Comparison of ENCODE assay signal across 1 cellular context in the genomic region with DNA sequence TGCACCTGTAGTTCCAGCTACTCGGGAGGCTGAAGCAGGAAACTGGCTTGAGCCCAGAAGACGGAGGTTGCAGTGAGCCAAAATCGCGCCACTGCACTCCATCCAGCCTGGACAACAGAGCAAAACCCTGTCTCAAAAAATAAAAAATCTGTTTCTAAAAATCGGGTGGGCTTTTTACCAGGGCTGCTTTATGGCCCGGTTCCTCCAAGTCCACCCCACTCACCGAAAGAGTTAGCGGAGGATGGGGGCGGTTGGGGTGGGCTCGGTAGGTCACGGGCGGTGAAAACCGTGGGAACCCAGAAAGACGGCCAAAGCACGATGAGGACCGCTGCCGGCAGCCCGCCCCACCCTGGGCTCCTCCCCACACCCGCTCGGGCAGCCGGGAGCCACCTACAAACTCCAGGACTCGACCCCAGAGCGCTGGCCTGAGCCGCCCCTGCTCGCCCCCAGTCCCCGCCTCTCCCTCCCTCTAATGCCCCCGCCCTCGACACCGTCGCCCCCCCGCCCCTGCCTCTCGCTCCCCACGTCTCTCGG.
TF ChIP-seq lines count a peak whose summit lies in the region.

No MANE protein-coding gene starts in this region.

TF ChIP-seq in HepG2, 621 proteins besides CTCF, POLR2A, EP300 and RAD21:
- TF ChIP-seq RBM39 (IDR thresholded peaks at IDR 0.05; ENCODE audit: low read depth, low read length, poor library complexity, severe bottlenecking) (peak; percentile 51), SRY (CRISPR knock-in tag; IDR thresholded peaks at IDR 0.05) (0 out of 2 replicates have a peak, but pooled peaks have one; percentile 7), HNRNPK (IDR thresholded peaks at IDR 0.05; ENCODE audit: low read depth, low read length, poor library complexity, severe bottlenecking) (peak; percentile 54), IRX3 (CRISPR knock-in tag; IDR thresholded peaks at IDR 0.05; ENCODE audit: borderline replicate concordance, low read depth) (no peak), PHF8 (CRISPR knock-in tag; IDR thresholded peaks at IDR 0.05) (0 out of 2 replicates have a peak, but pooled peaks have one; percentile 20), ZNF263 (CRISPR knock-in tag; IDR thresholded peaks at IDR 0.05) (peak; percentile 43; the same call in 1 of the 2 replicates), POLR2G (IDR thresholded peaks at IDR 0.05; ENCODE audit: low read depth, low read length) (0 out of 2 replicates have a peak, but pooled peaks have one; percentile 46), SAP130 (CRISPR knock-in tag; IDR thresholded peaks at IDR 0.05; ENCODE audit: low read depth) (0 out of 2 replicates have a peak, but pooled peaks have one; percentile 4), PCBP1 (IDR thresholded peaks at IDR 0.05; ENCODE audit: borderline replicate concordance, low read depth, low read length) (0 out of 2 replicates have a peak, but pooled peaks have one; percentile 48), RBFOX2 (IDR thresholded peaks at IDR 0.05; ENCODE audit: low read depth, low read length) (0 out of 2 replicates have a peak, but pooled peaks have one; percentile 9), ARID4A (CRISPR knock-in tag; IDR thresholded peaks at IDR 0.05; ENCODE audit: borderline replicate concordance) (peak; percentile 48; the same call in 1 of the 2 replicates), MTA1 (CRISPR knock-in tag; IDR thresholded peaks at IDR 0.05; ENCODE audit: borderline replicate concordance) (0 out of 2 replicates have a peak, but pooled peaks have one; percentile 20), ZNF746 (CRISPR knock-in tag; IDR thresholded peaks at IDR 0.05) (0 out of 2 replicates have a peak, but pooled peaks have one; percentile 34), PAF1 (CRISPR knock-in tag; IDR thresholded peaks at IDR 0.05) (no peak)
- TF ChIP-seq, protein P1, sequence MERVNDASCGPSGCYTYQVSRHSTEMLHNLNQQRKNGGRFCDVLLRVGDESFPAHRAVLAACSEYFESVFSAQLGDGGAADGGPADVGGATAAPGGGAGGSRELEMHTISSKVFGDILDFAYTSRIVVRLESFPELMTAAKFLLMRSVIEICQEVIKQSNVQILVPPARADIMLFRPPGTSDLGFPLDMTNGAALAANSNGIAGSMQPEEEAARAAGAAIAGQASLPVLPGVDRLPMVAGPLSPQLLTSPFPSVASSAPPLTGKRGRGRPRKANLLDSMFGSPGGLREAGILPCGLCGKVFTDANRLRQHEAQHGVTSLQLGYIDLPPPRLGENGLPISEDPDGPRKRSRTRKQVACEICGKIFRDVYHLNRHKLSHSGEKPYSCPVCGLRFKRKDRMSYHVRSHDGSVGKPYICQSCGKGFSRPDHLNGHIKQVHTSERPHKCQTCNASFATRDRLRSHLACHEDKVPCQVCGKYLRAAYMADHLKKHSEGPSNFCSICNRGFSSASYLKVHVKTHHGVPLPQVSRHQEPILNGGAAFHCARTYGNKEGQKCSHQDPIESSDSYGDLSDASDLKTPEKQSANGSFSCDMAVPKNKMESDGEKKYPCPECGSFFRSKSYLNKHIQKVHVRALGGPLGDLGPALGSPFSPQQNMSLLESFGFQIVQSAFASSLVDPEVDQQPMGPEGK (CRISPR knock-in tag; IDR thresholded peaks at IDR 0.05) = peak; percentile 74
- TF ChIP-seq, protein P2, sequence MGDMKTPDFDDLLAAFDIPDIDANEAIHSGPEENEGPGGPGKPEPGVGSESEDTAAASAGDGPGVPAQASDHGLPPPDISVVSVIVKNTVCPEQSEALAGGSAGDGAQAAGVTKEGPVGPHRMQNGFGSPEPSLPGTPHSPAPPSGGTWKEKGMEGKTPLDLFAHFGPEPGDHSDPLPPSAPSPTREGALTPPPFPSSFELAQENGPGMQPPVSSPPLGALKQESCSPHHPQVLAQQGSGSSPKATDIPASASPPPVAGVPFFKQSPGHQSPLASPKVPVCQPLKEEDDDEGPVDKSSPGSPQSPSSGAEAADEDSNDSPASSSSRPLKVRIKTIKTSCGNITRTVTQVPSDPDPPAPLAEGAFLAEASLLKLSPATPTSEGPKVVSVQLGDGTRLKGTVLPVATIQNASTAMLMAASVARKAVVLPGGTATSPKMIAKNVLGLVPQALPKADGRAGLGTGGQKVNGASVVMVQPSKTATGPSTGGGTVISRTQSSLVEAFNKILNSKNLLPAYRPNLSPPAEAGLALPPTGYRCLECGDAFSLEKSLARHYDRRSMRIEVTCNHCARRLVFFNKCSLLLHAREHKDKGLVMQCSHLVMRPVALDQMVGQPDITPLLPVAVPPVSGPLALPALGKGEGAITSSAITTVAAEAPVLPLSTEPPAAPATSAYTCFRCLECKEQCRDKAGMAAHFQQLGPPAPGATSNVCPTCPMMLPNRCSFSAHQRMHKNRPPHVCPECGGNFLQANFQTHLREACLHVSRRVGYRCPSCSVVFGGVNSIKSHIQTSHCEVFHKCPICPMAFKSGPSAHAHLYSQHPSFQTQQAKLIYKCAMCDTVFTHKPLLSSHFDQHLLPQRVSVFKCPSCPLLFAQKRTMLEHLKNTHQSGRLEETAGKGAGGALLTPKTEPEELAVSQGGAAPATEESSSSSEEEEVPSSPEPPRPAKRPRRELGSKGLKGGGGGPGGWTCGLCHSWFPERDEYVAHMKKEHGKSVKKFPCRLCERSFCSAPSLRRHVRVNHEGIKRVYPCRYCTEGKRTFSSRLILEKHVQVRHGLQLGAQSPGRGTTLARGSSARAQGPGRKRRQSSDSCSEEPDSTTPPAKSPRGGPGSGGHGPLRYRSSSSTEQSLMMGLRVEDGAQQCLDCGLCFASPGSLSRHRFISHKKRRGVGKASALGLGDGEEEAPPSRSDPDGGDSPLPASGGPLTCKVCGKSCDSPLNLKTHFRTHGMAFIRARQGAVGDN (CRISPR knock-in tag; IDR thresholded peaks at IDR 0.05) = peak; percentile 46
- TF ChIP-seq, protein P3, sequence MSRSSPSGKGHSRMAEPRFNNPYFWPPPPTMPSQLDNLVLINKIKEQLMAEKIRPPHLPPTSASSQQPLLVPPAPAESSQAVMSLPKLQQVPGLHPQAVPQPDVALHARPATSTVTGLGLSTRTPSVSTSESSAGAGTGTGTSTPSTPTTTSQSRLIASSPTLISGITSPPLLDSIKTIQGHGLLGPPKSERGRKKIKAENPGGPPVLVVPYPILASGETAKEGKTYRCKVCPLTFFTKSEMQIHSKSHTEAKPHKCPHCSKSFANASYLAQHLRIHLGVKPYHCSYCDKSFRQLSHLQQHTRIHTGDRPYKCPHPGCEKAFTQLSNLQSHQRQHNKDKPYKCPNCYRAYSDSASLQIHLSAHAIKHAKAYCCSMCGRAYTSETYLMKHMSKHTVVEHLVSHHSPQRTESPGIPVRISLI (CRISPR knock-in tag; IDR thresholded peaks at IDR 0.05; ENCODE audit: borderline replicate concordance) = no peak
- TF ChIP-seq, protein P4, sequence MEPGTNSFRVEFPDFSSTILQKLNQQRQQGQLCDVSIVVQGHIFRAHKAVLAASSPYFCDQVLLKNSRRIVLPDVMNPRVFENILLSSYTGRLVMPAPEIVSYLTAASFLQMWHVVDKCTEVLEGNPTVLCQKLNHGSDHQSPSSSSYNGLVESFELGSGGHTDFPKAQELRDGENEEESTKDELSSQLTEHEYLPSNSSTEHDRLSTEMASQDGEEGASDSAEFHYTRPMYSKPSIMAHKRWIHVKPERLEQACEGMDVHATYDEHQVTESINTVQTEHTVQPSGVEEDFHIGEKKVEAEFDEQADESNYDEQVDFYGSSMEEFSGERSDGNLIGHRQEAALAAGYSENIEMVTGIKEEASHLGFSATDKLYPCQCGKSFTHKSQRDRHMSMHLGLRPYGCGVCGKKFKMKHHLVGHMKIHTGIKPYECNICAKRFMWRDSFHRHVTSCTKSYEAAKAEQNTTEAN (CRISPR knock-in tag; conservative IDR thresholded peaks at IDR 0.05) = no peak
